In the genomic region with DNA sequence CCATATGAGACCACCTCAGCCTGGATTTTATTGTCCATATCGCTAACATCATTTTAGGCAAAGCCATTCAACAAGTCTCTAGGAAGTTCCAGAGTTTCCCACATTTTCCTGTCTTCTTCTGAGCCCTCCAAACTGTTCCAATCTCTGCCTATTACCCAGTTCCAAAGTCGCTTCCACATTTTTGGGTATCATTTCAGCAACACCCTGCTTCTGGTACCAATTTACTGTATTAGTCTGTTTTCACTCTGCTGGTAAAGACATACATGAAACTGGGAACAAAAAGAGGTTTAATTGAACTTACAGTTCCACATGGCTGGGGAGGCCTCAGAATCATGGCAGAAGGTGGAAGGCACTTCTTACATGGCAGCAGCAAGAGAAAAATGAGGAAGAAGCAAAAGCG, we compare ENCODE assay signal across 7 cellular contexts. TPM values are rescaled to one million over a fixed set of nuclear protein-coding genes. Genes with fewer than 3 reads are reported as not detected.
"Had no signal": no experiment of that assay in that cellular context is flagged by ENCODE, and none has a peak within 500 bp of the region (broad histone marks: within the 10 kb centered on the region; RNA-seq: fewer than 3 reads in every experiment).

No MANE protein-coding gene starts in this region.

RNA-seq across cellular contexts. Expression of gene BARX1, which starts 17.5 kb away (rescaled TPM):
- total RNA-seq: activated B cell treated with CpG ODN at 0.5 μM for 24 hours; activated CD4-positive, alpha-beta T cell treated with anti-CD3 and anti-CD28 coated beads, Interleukin-2, amount 10 ng/mL, durations not matched to agents 7 days and 5 days; activated CD8-positive, alpha-beta memory T cell treated with anti-CD3 and anti-CD28 coated beads, Interleukin-2, amount 10 ng/mL, durations not matched to agents 7 days and 5 days; T-cell; T-helper 1 cell treated with Interleukin-12 subunit alpha and Interleukin-12 subunit beta and Interleukin-4 antibody, amounts not matched to agents 30 ng/mL and 1 ng/mL, for 36 hours; T-helper 17 cell; T-helper 2 cell treated with Interferon-gamma antibody and Interleukin-4, amounts not matched to agents 100 ng/mL and 5 ng/mL, for 36 hours had no signal
